Comparison of ENCODE assay signal across 16 cellular contexts in the genomic region with DNA sequence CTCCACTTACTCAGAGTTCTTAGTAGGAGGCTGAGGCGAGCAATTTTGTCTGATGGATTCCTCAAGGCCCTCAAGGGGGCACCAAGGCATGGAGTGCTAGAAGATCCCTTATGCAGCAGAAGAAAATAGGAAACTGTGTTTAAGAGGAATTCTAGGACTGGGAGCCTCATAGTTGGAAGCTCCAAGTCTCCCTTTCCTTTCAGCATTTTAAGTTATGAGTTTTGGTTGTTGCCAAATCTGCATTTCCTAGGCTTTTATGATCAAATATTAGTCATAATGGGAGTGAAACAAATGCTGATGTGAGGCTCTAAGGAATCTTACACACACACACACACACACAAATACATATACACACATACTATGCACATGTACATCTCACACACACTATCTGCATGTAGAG.
DNase-seq lines count a peak whose midpoint lies in the region; ATAC-seq and TF ChIP-seq lines count a peak whose summit lies in the region.
"Had no signal": no experiment of that assay in that cellular context is flagged by ENCODE, and none has a peak within 500 bp of the region (broad histone marks: within the 10 kb centered on the region; RNA-seq: fewer than 3 reads in every experiment).

No MANE protein-coding gene starts in this region.

- DNase-seq in A673 (ENCODE audit: low spot score) (no peak), GM03348 (ENCODE audit: low spot score) (peak; percentile 10), brain microvascular endothelial cell (no peak), fibroblast of mammary gland (ENCODE audit: low read depth) (peak; percentile 17), MG63 (no peak), DMS153 (lab: John Stamatoyannopoulos, UW) (no peak), NCI-H1105 (lab: John Stamatoyannopoulos, UW) (no peak)
- DNase-seq: 8988T; CD8-positive, alpha-beta T cell; DND-41; MV-4-11; NCI-H1436; NCI-H2081; NCI-H510A treated with DMSO at 0.1 percent for 48 hours; SHP77 had no signal

- in situ Hi-C loops in brain microvascular endothelial cell (cut with HindIII; ENCODE audit: low pct_ligation_motif_present, low sequenced_read_pairs): no loop called here

- peaks cover 6% of the 10 kb centered on the region for H3K4me1 ChIP-seq in A673 (ENCODE audit: insufficient read depth, low read length, poor library complexity, severe bottlenecking)

- intact Hi-C loops in A673 (cut with micrococcal nuclease; ENCODE audit: unreplicated experiment): no loop called here

- H3K27ac ChIP-seq in A673 (ENCODE audit: low read depth, low read length, poor library complexity, severe bottlenecking) (no peak overlapping the region), brain microvascular endothelial cell (no peak overlapping the region)

- POLR2A ChIA-PET in A673 (lab: Charles Lee; ENCODE audit: low non-redundant PET): no interaction called here

- H3K4me3 ChIP-seq in A673 (ENCODE audit: low read depth, low read length, poor library complexity, severe bottlenecking): no peak overlapping the region
- H3K4me3 ChIP-seq in brain microvascular endothelial cell (ENCODE audit: low read depth, low read length): no peak overlapping the region
- H3K4me3 ChIP-seq in fibroblast of mammary gland (ENCODE audit: control insufficient read depth, low read depth, low read length): no peak overlapping the region
- H3K4me3 ChIP-seq in MG63: no peak overlapping the region

- no TSS peak for BruUV-seq in A673 (replicated peaks; lab: Mats Ljungman, UMichigan)

- ATAC-seq in esophagus mucosa: no peak
- ATAC-seq: CD8-positive, alpha-beta T cell had no signal

- H3K9me3 ChIP-seq in A673 (ENCODE audit: low read depth, low read length, poor library complexity, severe bottlenecking) (no peaks in the 10 kb centered on the region), MG63 (no peaks in the 10 kb centered on the region)

- H3K27me3 ChIP-seq in A673 (replicated peaks; ENCODE audit: insufficient read depth, low read depth, low read length, poor library complexity): no peaks in the 10 kb centered on the region
- H3K27me3 ChIP-seq in brain microvascular endothelial cell (replicated peaks): no peaks in the 10 kb centered on the region
- H3K27me3 ChIP-seq in MG63: no peaks in the 10 kb centered on the region; the same call in 1 of the 2 replicates

- no peaks in the 10 kb centered on the region for H3K36me3 ChIP-seq in A673 (ENCODE audit: insufficient read depth, low read length, poor library complexity, severe bottlenecking)
- H3K36me3 ChIP-seq in brain microvascular endothelial cell (replicated peaks): no peaks in the 10 kb centered on the region
- no peaks in the 10 kb centered on the region for H3K36me3 ChIP-seq in MG63

- TF ChIP-seq CTCF in A673 (conservative IDR thresholded peaks at IDR 0.05; ENCODE audit: low read depth, low read length) (peak; percentile 26; the same call in 1 of the 2 replicates), brain microvascular endothelial cell (IDR thresholded peaks at IDR 0.05; ENCODE audit: low read depth, low read length, missing control alignments) (peak; percentile 12), fibroblast of mammary gland (conservative IDR thresholded peaks at IDR 0.05; ENCODE audit: control insufficient read depth, insufficient read depth, low read depth, low read length) (peak; percentile 13)

- CTCF ChIA-PET in A673 (lab: Charles Lee): no interaction called here

Comparison
In these comparisons a context has a peak if more than half of its experiments do, and no peak if none do; other contexts are left out.
1. DNase-seq: peak in GM03348 (single experiment) and fibroblast of mammary gland (single experiment); none in A673 (single experiment), brain microvascular endothelial cell (single experiment), MG63 (single experiment), DMS153 (single experiment) and NCI-H1105 (single experiment).
2. Peak in every context shown above with its lines, with median percentiles within 50 percentile points of each other: CTCF ChIP-seq.